8 cellular contexts compared by ENCODE assay signal in genomic region chr2:199911052-199911876, GRCh38. TPM values are rescaled to one million over a fixed set of nuclear protein-coding genes. Genes with fewer than 3 reads are reported as not detected.
A peak's percentile ranks its signal among the peaks of the same experiment; 100 is the strongest.
DNase-seq lines count a peak whose midpoint lies in the region; ATAC-seq and TF ChIP-seq lines count a peak whose summit lies in the region.

C2orf69 (plus strand) TSS chr2:199911293; CDS start chr2:199911439, 146 bp downstream.

- H3K36me3 ChIP-seq in BE2C: peaks cover 3% of the 10 kb centered on the region

- peak within 1 kb of the TSS; percentile 97 for H3K27ac Mint-ChIP-seq in activated CD4-positive, alpha-beta T cell treated with anti-CD3 and anti-CD28 coated beads, Interleukin-2, amount 10 ng/mL, durations not matched to agents 24 days and 14 days

- intact Hi-C loops in activated CD4-positive, alpha-beta T cell treated with anti-CD3 and anti-CD28 coated beads, Interleukin-2, amount 10 ng/mL, durations not matched to agents 24 days and 14 days (cut with micrococcal nuclease): loop anchor here (1.0 to 5.0 kb wide), 4 partner anchors 44 to 615 kb away; partner anchors contain the start of genes MAIP1, SGO2, SPATS2L and TYW5
- intact Hi-C loops in left colon (cut with DNase I, micrococcal nuclease): no loop called here

- H3K27ac ChIP-seq in coronary artery: peak within 1 kb of the TSS; percentile 95 to 99

- peaks cover 20% of the 10 kb centered on the region for H3K36me3 Mint-ChIP-seq in activated CD4-positive, alpha-beta T cell treated with anti-CD3 and anti-CD28 coated beads, Interleukin-2, amount 10 ng/mL, durations not matched to agents 24 days and 14 days (ENCODE audit: low read depth)

- H3K27me3 Mint-ChIP-seq in activated CD4-positive, alpha-beta T cell treated with anti-CD3 and anti-CD28 coated beads, Interleukin-2, amount 10 ng/mL, durations not matched to agents 24 days and 14 days: peaks cover 6% of the 10 kb centered on the region

- DNase-seq in BE2C (peak; percentile 98), GM19240 (ENCODE audit: insufficient read length, low spot score) (peak; percentile 60), NCI-H526 (lab: John Stamatoyannopoulos, UW) (peak; percentile 98 to 99), coronary artery (ENCODE audit: low spot score) (peak; percentile 96), left colon (peak; percentile 97)
- peak; percentile 97 for DNase-seq in activated CD4-positive, alpha-beta T cell treated with anti-CD3 and anti-CD28 coated beads, Interleukin-2, amount 10 ng/mL, durations not matched to agents 24 days and 14 days
- peak; percentile 94 for DNase-seq in stimulated activated CD4-positive, alpha-beta T cell treated with anti-CD3 and anti-CD28 coated beads, Interleukin-1b, Interleukin-23, amount 100 ng/mL, for 48 hours

- peak; percentile 89 for ATAC-seq in HG03460 (IDR thresholded peaks at IDR 0.05; ENCODE audit: unreplicated experiment)
- peak; percentile 97 for ATAC-seq in left colon

- peak within 1 kb of the TSS; percentile 99 for H3K4me3 Mint-ChIP-seq in activated CD4-positive, alpha-beta T cell treated with anti-CD3 and anti-CD28 coated beads, Interleukin-2, amount 10 ng/mL, durations not matched to agents 24 days and 14 days

- H3K4me1 Mint-ChIP-seq in activated CD4-positive, alpha-beta T cell treated with anti-CD3 and anti-CD28 coated beads, Interleukin-2, amount 10 ng/mL, durations not matched to agents 24 days and 14 days: peaks cover 31% of the 10 kb centered on the region

- H3K4me3 ChIP-seq in BE2C (ENCODE audit: low read depth, low read length): peak within 1 kb of the TSS; percentile 78
- H3K4me3 ChIP-seq in coronary artery: peak within 1 kb of the TSS; percentile 86

- H3K27me3 ChIP-seq in BE2C: no peaks in the 10 kb centered on the region

- no peaks in the 10 kb centered on the region for H3K9me3 ChIP-seq in BE2C

- TF ChIP-seq CTCF in BE2C (IDR thresholded peaks at IDR 0.05; ENCODE audit: low read depth, low read length): no peak
- no peak for TF ChIP-seq CTCF in coronary artery (IDR thresholded peaks at IDR 0.05)

- H3K9me3 Mint-ChIP-seq in activated CD4-positive, alpha-beta T cell treated with anti-CD3 and anti-CD28 coated beads, Interleukin-2, amount 10 ng/mL, durations not matched to agents 24 days and 14 days: no peaks in the 10 kb centered on the region

- no peaks in the 10 kb centered on the region for H3K4me1 ChIP-seq in BE2C

RNA-seq across cellular contexts. Expression of gene C2orf69, which starts in this region (rescaled TPM):
- 5.4 TPM for polyA plus RNA-seq in BE2C (2012; ENCODE audit: insufficient read depth, insufficient read length, low read depth)
- 17.1 and 17.4 TPM in 2 replicates for total RNA-seq in activated CD4-positive, alpha-beta T cell treated with anti-CD3 and anti-CD28 coated beads, Interleukin-2, amount 10 ng/mL, durations not matched to agents 24 days and 14 days
- total RNA-seq in left colon: 10 to 100 TPM; 13.8 to 14.8 TPM

Comparison
In these comparisons a context has a peak if more than half of its experiments do, and no peak if none do; other contexts are left out.
1. Peak in every context shown above with its lines: DNase-seq, ATAC-seq, H3K4me3 ChIP-seq and H3K27ac ChIP-seq.